Comparison of ENCODE assay signal across 18 cellular contexts in the genomic region with DNA sequence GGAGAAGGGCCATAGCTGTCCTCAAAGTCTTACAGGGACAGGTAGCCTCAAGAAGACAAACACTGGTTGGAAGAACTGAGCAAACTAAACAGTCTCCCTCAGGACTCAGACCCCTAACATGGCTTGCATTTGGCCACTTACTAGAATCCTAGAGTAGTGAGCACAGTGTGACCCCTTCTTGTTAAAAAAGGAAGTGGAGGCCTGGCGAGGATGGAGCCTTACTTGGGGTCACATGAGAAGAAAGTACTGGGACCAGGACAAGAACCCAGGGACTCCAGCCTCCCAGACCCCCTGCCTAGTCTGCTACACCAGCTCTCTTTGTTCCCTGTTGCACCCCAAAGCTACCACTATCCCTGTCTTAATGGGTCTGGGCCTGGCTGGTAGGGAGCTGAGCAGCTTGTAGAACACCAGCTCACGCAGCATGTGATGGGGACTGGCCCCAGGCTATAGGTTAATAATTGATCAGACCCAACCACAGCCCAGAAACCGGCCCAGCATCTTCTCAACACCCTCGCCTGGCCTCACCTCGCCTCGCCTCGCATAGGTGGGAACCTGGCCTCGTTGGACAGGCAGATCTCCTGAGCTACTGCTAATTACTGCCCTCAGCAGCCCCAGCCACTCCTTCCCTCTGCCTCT. TPM values are rescaled to one million over a fixed set of nuclear protein-coding genes. Genes with fewer than 3 reads are reported as not detected.
DNase-seq lines count a peak whose midpoint lies in the region; ATAC-seq, FAIRE-seq and TF ChIP-seq lines count a peak whose summit lies in the region.
"Had no signal": no experiment of that assay in that cellular context is flagged by ENCODE, and none has a peak within 500 bp of the region (broad histone marks: within the 10 kb centered on the region; RNA-seq: fewer than 3 reads in every experiment).

No MANE protein-coding gene starts in this region.

- peak; percentile 76 for ATAC-seq in GM21619 (IDR thresholded peaks at IDR 0.05; ENCODE audit: unreplicated experiment)
- ATAC-seq in HG03457 (IDR thresholded peaks at IDR 0.05; ENCODE audit: unreplicated experiment): no peak
- ATAC-seq: SK-N-SH treated with all-trans-retinoic acid at 6 μM for 48 hours; stimulated activated memory B cell treated with anti-CD40 and anti-IgM and Interleukin-4, amounts not matched to agents 10 μg/mL and 1 μg/mL and 100 μg/mL, for 72 hours had no signal

- no peak for TF ChIP-seq CTCF in progenitor cell of endocrine pancreas (IDR thresholded peaks at IDR 0.05; ENCODE audit: unreplicated experiment)

- H3K27ac Mint-ChIP-seq in progenitor cell of endocrine pancreas: peak overlapping the region; percentile 49
- H3K27ac Mint-ChIP-seq: B cell; H9; stimulated activated memory B cell treated with anti-CD40 and anti-IgM and Interleukin-4, amounts not matched to agents 10 μg/mL and 1 μg/mL and 100 μg/mL, for 72 hours had no signal

- no peak overlapping the region for H3K4me3 Mint-ChIP-seq in progenitor cell of endocrine pancreas (ENCODE audit: low read depth)
- H3K4me3 Mint-ChIP-seq: B cell; H9; stimulated activated memory B cell treated with anti-CD40 and anti-IgM and Interleukin-4, amounts not matched to agents 10 μg/mL and 1 μg/mL and 100 μg/mL, for 72 hours had no signal

- H3K27me3 Mint-ChIP-seq in progenitor cell of endocrine pancreas: peaks cover 3% of the 10 kb centered on the region
- H3K27me3 Mint-ChIP-seq: B cell; stimulated activated memory B cell treated with anti-CD40 and anti-IgM and Interleukin-4, amounts not matched to agents 10 μg/mL and 1 μg/mL and 100 μg/mL, for 72 hours had no signal

- H3K36me3 Mint-ChIP-seq in progenitor cell of endocrine pancreas (ENCODE audit: insufficient read depth): no peaks in the 10 kb centered on the region

- no peaks in the 10 kb centered on the region for H3K9me3 Mint-ChIP-seq in progenitor cell of endocrine pancreas (ENCODE audit: low read depth)
- H3K9me3 Mint-ChIP-seq: H9; stimulated activated memory B cell treated with anti-CD40 and anti-IgM and Interleukin-4, amounts not matched to agents 10 μg/mL and 1 μg/mL and 100 μg/mL, for 72 hours had no signal

- DNase-seq in GM18507 (ENCODE audit: extremely low spot score, insufficient read length, low read depth) (peak; percentile 75), SW480 (ENCODE audit: low spot score) (peak; percentile 56), progenitor cell of endocrine pancreas (ENCODE audit: low spot score, unreplicated experiment) (peak; percentile 38), erythroblast (lab: John Stamatoyannopoulos, UW) (no peak), SHP77 treated with DMSO at 0.1 percent for 48 hours (lab: John Stamatoyannopoulos, UW) (no peak), epidermal melanocyte (ENCODE audit: insufficient read length, low spot score) (no peak)
- DNase-seq: activated CD8-positive, alpha-beta memory T cell treated with anti-CD3 and anti-CD28 coated beads, Interleukin-2, amount 50 U/mL, for 4 hours; H9; KBM-7; midbrain; NCI-H1694; NK-92 treated with Interleukin-12 subunit alpha and Interleukin-12 subunit beta, amount 100 ng/mL, for 24 hours; WERI-Rb-1 had no signal

- peaks cover 21% of the 10 kb centered on the region for H3K4me1 Mint-ChIP-seq in progenitor cell of endocrine pancreas (ENCODE audit: low read depth)
- H3K4me1 Mint-ChIP-seq: B cell; H9; stimulated activated memory B cell treated with anti-CD40 and anti-IgM and Interleukin-4, amounts not matched to agents 10 μg/mL and 1 μg/mL and 100 μg/mL, for 72 hours had no signal

- peak; percentile 83 for FAIRE-seq in GM18507 (lab: Jason Lieb, UNC)

- TF ChIP-seq POLR2A in erythroblast (IDR thresholded peaks at IDR 0.05; ENCODE audit: low read length): no peak

RNA-seq across cellular contexts. Expression of a gene that starts 17.6 kb away (rescaled TPM):
- 1.2 and 1.4 TPM in 2 replicates for total RNA-seq in progenitor cell of endocrine pancreas

RNA-seq across cellular contexts. Expression of a gene that starts 28.8 kb away (rescaled TPM):
- total RNA-seq in progenitor cell of endocrine pancreas: 25.7 and 29.7 TPM in 2 replicates

Comparison
In these comparisons a context has a peak if more than half of its experiments do, and no peak if none do; other contexts are left out.
1. DNase-seq: peak in GM18507 (single experiment), SW480 (single experiment) and progenitor cell of endocrine pancreas (single experiment); none in erythroblast (0 of 2), SHP77 treated with DMSO at 0.1 percent for 48 hours (single experiment) and epidermal melanocyte (single experiment).